In genomic region chr20:17394411-17394810, GRCh38 we compare ENCODE assay signal across 18 cellular contexts.
DNase-seq lines count a peak whose midpoint lies in the region; ATAC-seq, FAIRE-seq and TF ChIP-seq lines count a peak whose summit lies in the region.
"Had no signal": no experiment of that assay in that cellular context is flagged by ENCODE, and none has a peak within 500 bp of the region (broad histone marks: within the 10 kb centered on the region; RNA-seq: fewer than 3 reads in every experiment).

No MANE protein-coding gene starts in this region.

- H3K4me3 Mint-ChIP-seq in neural progenitor cell, result no peak overlapping the region
- H3K4me3 Mint-ChIP-seq: HFFc6 had no signal

- peaks cover 2% of the 10 kb centered on the region for H3K27me3 Mint-ChIP-seq in neural progenitor cell (ENCODE audit: insufficient read depth, low read depth)

- no peaks in the 10 kb centered on the region for H3K36me3 Mint-ChIP-seq in neural progenitor cell

- no peaks in the 10 kb centered on the region for H3K36me3 ChIP-seq in bronchial epithelial cell (ENCODE audit: control insufficient read depth, insufficient read depth, low read length)
- H3K36me3 ChIP-seq in neural progenitor cell, result no peaks in the 10 kb centered on the region
- H3K36me3 ChIP-seq: SJCRH30 had no signal

- no peak overlapping the region for H3K9ac ChIP-seq in neural progenitor cell

- no peak overlapping the region for H3K4me2 ChIP-seq in neural progenitor cell
- H3K4me2 ChIP-seq: PC-9 had no signal

- peak overlapping the region; percentile 3 for H3K27ac Mint-ChIP-seq in neural progenitor cell
- H3K27ac Mint-ChIP-seq: HFFc6 had no signal

- H3K27me3 ChIP-seq in bronchial epithelial cell (ENCODE audit: control insufficient read depth, insufficient read depth, low read length), result no peaks in the 10 kb centered on the region
- H3K27me3 ChIP-seq in neural progenitor cell, result no peaks in the 10 kb centered on the region
- H3K27me3 ChIP-seq: SJCRH30 had no signal

- H3K9me3 Mint-ChIP-seq in neural progenitor cell, result no peaks in the 10 kb centered on the region
- H3K9me3 Mint-ChIP-seq: HFFc6 had no signal

- no peak overlapping the region for H3K4me3 ChIP-seq in bronchial epithelial cell (ENCODE audit: low read depth, low read length)
- H3K4me3 ChIP-seq in neural progenitor cell, result no peak overlapping the region
- H3K4me3 ChIP-seq: PC-9, SJCRH30 had no signal

- peak; percentile 32 for FAIRE-seq in bronchial epithelial cell (lab: Jason Lieb, UNC)
- FAIRE-seq: GM12892, GM18507 had no signal

- no peak overlapping the region for H3K27ac ChIP-seq in neural progenitor cell
- H3K27ac ChIP-seq: PC-9, SJCRH30 had no signal

- no peak for TF ChIP-seq CTCF in bronchial epithelial cell (IDR thresholded peaks at IDR 0.05; ENCODE audit: insufficient read depth, low read length, severe bottlenecking)
- TF ChIP-seq CTCF in neural progenitor cell (IDR thresholded peaks at IDR 0.05), result no peak

- peaks cover 1% of the 10 kb centered on the region for H3K4me1 Mint-ChIP-seq in neural progenitor cell

- DNase-seq in Daoy (ENCODE audit: low read depth) (peak; percentile 19), HT1080 (ENCODE audit: low read depth) (peak; percentile 58), bronchial epithelial cell (ENCODE audit: low read depth) (peak; percentile 25), neural progenitor cell (ENCODE audit: low spot score) (no peak), NCI-H774 (lab: John Stamatoyannopoulos, UW) (no peak), NCI-H345 (lab: John Stamatoyannopoulos, UW) (no peak)
- DNase-seq: C1 segment of cervical spinal cord, DND-41, HFFc6, NCI-H1694 treated with DMSO at 0.1 percent for 48 hours, NCI-H510A treated with DMSO at 0.1 percent for 48 hours, NCI-H82, PC-9, SJCRH30 had no signal

- H3F3A ChIP-seq in neural progenitor cell (ENCODE audit: low read depth), result no peaks in the 10 kb centered on the region

- no peaks in the 10 kb centered on the region for H3K79me2 ChIP-seq in neural progenitor cell (ENCODE audit: low read depth)

- H4K20me1 ChIP-seq in neural progenitor cell (ENCODE audit: low read depth), result no peaks in the 10 kb centered on the region

- H3K9me3 ChIP-seq in neural progenitor cell (ENCODE audit: low read depth), result no peaks in the 10 kb centered on the region
- H3K9me3 ChIP-seq: SJCRH30 had no signal

- no peak for ATAC-seq in GM18867 (IDR thresholded peaks at IDR 0.05; ENCODE audit: unreplicated experiment)
- no peak for ATAC-seq in HG03135 (IDR thresholded peaks at IDR 0.05; ENCODE audit: unreplicated experiment)

- no peaks in the 10 kb centered on the region for H3K4me1 ChIP-seq in neural progenitor cell
- H3K4me1 ChIP-seq: SJCRH30 had no signal

- H2AFZ ChIP-seq in neural progenitor cell (replicated peaks), result no peak overlapping the region
- H2AFZ ChIP-seq: PC-9 had no signal

Comparison
In these comparisons a context has a peak if more than half of its experiments do, and no peak if none do; other contexts are left out.
1. DNase-seq: peak in Daoy (single experiment), HT1080 (single experiment) and bronchial epithelial cell (single experiment); none in neural progenitor cell (single experiment), NCI-H774 (single experiment) and NCI-H345 (single experiment).